In the genomic region with DNA sequence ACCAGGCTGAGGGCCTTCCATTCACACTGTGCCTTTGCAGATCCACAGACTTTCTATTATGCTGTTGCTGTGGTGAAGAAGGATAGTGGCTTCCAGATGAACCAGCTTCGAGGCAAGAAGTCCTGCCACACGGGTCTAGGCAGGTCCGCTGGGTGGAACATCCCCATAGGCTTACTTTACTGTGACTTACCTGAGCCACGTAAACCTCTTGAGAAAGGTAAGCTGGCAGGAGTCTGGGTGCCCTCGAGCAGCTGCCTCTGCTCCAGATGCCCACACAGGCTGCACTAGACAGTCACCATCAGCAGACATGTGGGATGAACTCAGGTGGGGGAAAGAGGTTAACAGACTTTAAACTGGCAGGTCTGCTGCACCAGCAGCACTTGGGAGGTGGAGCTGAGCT, we compare ENCODE assay signal across 14 cellular contexts. TPM values are rescaled to one million over a fixed set of nuclear protein-coding genes. Genes with fewer than 3 reads are reported as not detected.
DNase-seq lines count a peak whose midpoint lies in the region; ATAC-seq and TF ChIP-seq lines count a peak whose summit lies in the region.
"Had no signal": no experiment of that assay in that cellular context is flagged by ENCODE, and none has a peak within 500 bp of the region (broad histone marks: within the 10 kb centered on the region; RNA-seq: fewer than 3 reads in every experiment).

No MANE protein-coding gene starts in this region.

- H3K27me3 ChIP-seq in Karpas-422 (ENCODE audit: low read length) (no peaks in the 10 kb centered on the region), esophagus squamous epithelium (no peaks in the 10 kb centered on the region)
- no peaks in the 10 kb centered on the region for H3K27me3 ChIP-seq in naive thymus-derived CD4-positive, alpha-beta T cell (ENCODE audit: control insufficient read depth in 2 of 2, insufficient read depth in 2 of 2, low read length in 2 of 2)

- no peaks in the 10 kb centered on the region for H3K9me3 Mint-ChIP-seq in activated CD4-positive, alpha-beta T cell treated with anti-CD3 and anti-CD28 coated beads for 36 hours (ENCODE audit: low read depth)
- peaks cover 0 to 2% (median 0%) of the 10 kb centered on the region in 11 donors for H3K9me3 Mint-ChIP-seq in naive thymus-derived CD4-positive, alpha-beta T cell
- H3K9me3 Mint-ChIP-seq: CD4-positive, alpha-beta memory T cell had no signal

- no peaks in the 10 kb centered on the region for H4K20me1 ChIP-seq in Karpas-422 (ENCODE audit: insufficient read depth, low read depth, low read length)

- H2AFZ ChIP-seq in Karpas-422 (ENCODE audit: low read length), result no peak overlapping the region

- TF ChIP-seq CTCF in epithelial cell of esophagus (IDR thresholded peaks at IDR 0.05; ENCODE audit: insufficient read depth, low read depth, low read length, missing control alignments), result no peak
- no peak for TF ChIP-seq CTCF in esophagus squamous epithelium (IDR thresholded peaks at IDR 0.05)

- H3K36me3 ChIP-seq in Karpas-422 (ENCODE audit: insufficient read depth, low read length), result no peaks in the 10 kb centered on the region
- no peaks in the 10 kb centered on the region for H3K36me3 ChIP-seq in esophagus squamous epithelium
- H3K36me3 ChIP-seq in naive thymus-derived CD4-positive, alpha-beta T cell (ENCODE audit: control insufficient read depth in 2 of 3, insufficient read depth in 3 of 3, low read length in 3 of 3), result no peaks in the 10 kb centered on the region
- H3K36me3 ChIP-seq: HAP-1 had no signal

- intact Hi-C loops in esophagus squamous epithelium (cut with DNase I), result no loop called here
- intact Hi-C loops in activated CD4-positive, alpha-beta T cell treated with anti-CD3 and anti-CD28 coated beads for 36 hours (cut with DNase I, micrococcal nuclease), result no loop called here
- intact Hi-C loops in naive thymus-derived CD4-positive, alpha-beta T cell (cut with micrococcal nuclease), result no loop called here

- H3K4me1 ChIP-seq in Karpas-422 (ENCODE audit: low read length) (no peaks in the 10 kb centered on the region), esophagus squamous epithelium (peaks cover 14 to 92% (median 49%) of the 10 kb centered on the region in 3 donors)
- no peaks in the 10 kb centered on the region for H3K4me1 ChIP-seq in naive thymus-derived CD4-positive, alpha-beta T cell (ENCODE audit: control insufficient read depth in 2 of 2, insufficient read depth in 2 of 2, low read length in 2 of 2)
- H3K4me1 ChIP-seq: HAP-1 had no signal

- no peaks in the 10 kb centered on the region for H3K36me3 Mint-ChIP-seq in activated CD4-positive, alpha-beta T cell treated with anti-CD3 and anti-CD28 coated beads for 36 hours (ENCODE audit: low read depth)
- H3K36me3 Mint-ChIP-seq in naive thymus-derived CD4-positive, alpha-beta T cell, result no peaks in the 10 kb centered on the region
- H3K36me3 Mint-ChIP-seq: CD4-positive, alpha-beta memory T cell had no signal

- no peak for ATAC-seq in GM21737 (IDR thresholded peaks at IDR 0.05; ENCODE audit: unreplicated experiment)
- no peak for ATAC-seq in activated CD4-positive, alpha-beta T cell treated with anti-CD3 and anti-CD28 coated beads for 36 hours
- no peak for ATAC-seq in naive thymus-derived CD4-positive, alpha-beta T cell

- no peak overlapping the region for H3K27ac Mint-ChIP-seq in activated CD4-positive, alpha-beta T cell treated with anti-CD3 and anti-CD28 coated beads for 36 hours
- H3K27ac Mint-ChIP-seq in naive thymus-derived CD4-positive, alpha-beta T cell, result no peak overlapping the region
- H3K27ac Mint-ChIP-seq: B cell; CD4-positive, alpha-beta memory T cell had no signal

- H3K9me3 ChIP-seq in Karpas-422 (ENCODE audit: low read length), result no peaks in the 10 kb centered on the region
- H3K9me3 ChIP-seq in esophagus squamous epithelium, result no peaks in the 10 kb centered on the region
- H3K9me3 ChIP-seq in naive thymus-derived CD4-positive, alpha-beta T cell (ENCODE audit: control insufficient read depth in 2 of 3, low read length in 3 of 3), result no peaks in the 10 kb centered on the region
- H3K9me3 ChIP-seq: HAP-1 had no signal

- POLR2A ChIA-PET in activated CD4-positive, alpha-beta T cell treated with anti-CD3 and anti-CD28 coated beads for 36 hours (lab: Charles Lee), result no interaction called here
- POLR2A ChIA-PET in naive thymus-derived CD4-positive, alpha-beta T cell (lab: Charles Lee), result no interaction called here

- H3K4me2 ChIP-seq in Karpas-422 (ENCODE audit: low read depth, low read length, poor library complexity, severe bottlenecking), result no peak overlapping the region

- 20 to 33% methylated on average over 1 to 3 of the region's 5 CpGs for WGBS in esophagus squamous epithelium, 2 donors

- DNase-seq in Karpas-422, result peak; percentile 35
- peak; percentile 63 for DNase-seq in epithelial cell of esophagus (ENCODE audit: low read depth)
- DNase-seq in esophagus squamous epithelium (lab: John Stamatoyannopoulos, UW), result no peak
- DNase-seq in substantia nigra (lab: John Stamatoyannopoulos, UW), result no peak
- no peak for DNase-seq in activated CD4-positive, alpha-beta T cell treated with anti-CD3 and anti-CD28 coated beads for 36 hours
- no peak for DNase-seq in naive thymus-derived CD4-positive, alpha-beta T cell
- DNase-seq: C1 segment of cervical spinal cord; CD4-positive, alpha-beta memory T cell; DMS153; DMS79 treated with DMSO at 0.1 percent for 48 hours; EL had no signal

- no peaks in the 10 kb centered on the region for H3K79me2 ChIP-seq in Karpas-422 (ENCODE audit: low read length)

- H3K27ac ChIP-seq in Karpas-422 (ENCODE audit: low read length) (no peak overlapping the region), esophagus squamous epithelium (peak overlapping the region; percentile 40 to 90 (median 50)), substantia nigra (ENCODE audit: low read depth, low read length, poor library complexity, severe bottlenecking) (peak overlapping the region; percentile 55)
- H3K27ac ChIP-seq in naive thymus-derived CD4-positive, alpha-beta T cell (ENCODE audit: low read depth, low read length), result no peak overlapping the region

- H3K4me3 ChIP-seq in Karpas-422 (ENCODE audit: low read length) (no peak overlapping the region), epithelial cell of esophagus (ENCODE audit: low read length) (no peak overlapping the region), esophagus squamous epithelium (no peak overlapping the region)
- no peak overlapping the region for H3K4me3 ChIP-seq in naive thymus-derived CD4-positive, alpha-beta T cell (ENCODE audit: low read length)
- H3K4me3 ChIP-seq: HAP-1 had no signal

- H3K4me3 Mint-ChIP-seq in activated CD4-positive, alpha-beta T cell treated with anti-CD3 and anti-CD28 coated beads for 36 hours, result no peak overlapping the region
- H3K4me3 Mint-ChIP-seq in naive thymus-derived CD4-positive, alpha-beta T cell, result no peak overlapping the region
- H3K4me3 Mint-ChIP-seq: B cell; CD4-positive, alpha-beta memory T cell had no signal

- CTCF ChIA-PET in activated CD4-positive, alpha-beta T cell treated with anti-CD3 and anti-CD28 coated beads for 36 hours (lab: Charles Lee), result no interaction called here
- CTCF ChIA-PET in naive thymus-derived CD4-positive, alpha-beta T cell (lab: Charles Lee), result no interaction called here

- TF ChIP-seq POLR2A in esophagus squamous epithelium (IDR thresholded peaks at IDR 0.05), result no peak

- H3K4me1 Mint-ChIP-seq in activated CD4-positive, alpha-beta T cell treated with anti-CD3 and anti-CD28 coated beads for 36 hours, result no peaks in the 10 kb centered on the region
- no peaks in the 10 kb centered on the region for H3K4me1 Mint-ChIP-seq in naive thymus-derived CD4-positive, alpha-beta T cell
- H3K4me1 Mint-ChIP-seq: B cell; CD4-positive, alpha-beta memory T cell had no signal

- peaks cover 3% of the 10 kb centered on the region for H3K27me3 Mint-ChIP-seq in activated CD4-positive, alpha-beta T cell treated with anti-CD3 and anti-CD28 coated beads for 36 hours
- peaks cover 0 to 4% (median 0%) of the 10 kb centered on the region in 5 donors for H3K27me3 Mint-ChIP-seq in naive thymus-derived CD4-positive, alpha-beta T cell

- H3K9me2 ChIP-seq in Karpas-422 (replicated peaks; ENCODE audit: insufficient read depth, low read length), result no peaks in the 10 kb centered on the region

- no peak overlapping the region for H3K9ac ChIP-seq in Karpas-422 (ENCODE audit: low read length)

RNA-seq across cellular contexts. Expression of a gene that starts 8.3 kb away (rescaled TPM):
- total RNA-seq in Karpas-422 (2014; rRNA removed; shearing (Covaris generic); ENCODE audit: low replicate concordance), result 0.36 and 1.6 TPM in 2 replicates
- 10 to 100 TPM in 2 of 4 donors, 1 to 10 TPM in 1, under 1 TPM in 1; 0.53 to 17.9 (median 9.4) TPM for total RNA-seq in esophagus squamous epithelium
- total RNA-seq in activated CD4-positive, alpha-beta T cell treated with anti-CD3 and anti-CD28 coated beads for 36 hours, result under 1 TPM; 0.11 to 0.12 TPM
- under 1 TPM; 0.11 to 0.54 (median 0.35) TPM for total RNA-seq in naive thymus-derived CD4-positive, alpha-beta T cell
- polyA plus RNA-seq in naive thymus-derived CD4-positive, alpha-beta T cell, result not detected
- polyA plus RNA-seq: CD4-positive, alpha-beta memory T cell had no signal

RNA-seq across cellular contexts. Expression of a gene that starts 51.2 kb away (rescaled TPM):
- total RNA-seq in Karpas-422 (2014; rRNA removed; shearing (Covaris generic); ENCODE audit: low replicate concordance), result 62.6 and 85.7 TPM in 2 replicates
- 100 to 1,000 TPM in 1 of 4 donors, 10 to 100 TPM in 3; 25.1 to 107 (median 44.1) TPM for total RNA-seq in esophagus squamous epithelium
- 10 to 100 TPM; 42.7 to 66.2 TPM for total RNA-seq in activated CD4-positive, alpha-beta T cell treated with anti-CD3 and anti-CD28 coated beads for 36 hours
- total RNA-seq in naive thymus-derived CD4-positive, alpha-beta T cell, result 10 to 100 TPM; 27.4 to 63.3 (median 34.6) TPM
- polyA plus RNA-seq in naive thymus-derived CD4-positive, alpha-beta T cell, result 10 to 100 TPM; 41.5 to 43.1 TPM

Comparison
In these comparisons a context has a peak if more than half of its experiments do, and no peak if none do; other contexts are left out.
1. DNase-seq: peak in Karpas-422 (single experiment) and epithelial cell of esophagus (single experiment); none in esophagus squamous epithelium (single experiment), substantia nigra (0 of 49), activated CD4-positive, alpha-beta T cell treated with anti-CD3 and anti-CD28 coated beads for 36 hours (single experiment) and naive thymus-derived CD4-positive, alpha-beta T cell (0 of 9).
2. H3K27ac ChIP-seq: peak in esophagus squamous epithelium (4 of 4) and substantia nigra (single experiment); none in Karpas-422 (single experiment) and naive thymus-derived CD4-positive, alpha-beta T cell (single experiment).